In genomic region chr5:146109379-146109778, GRCh38 we compare ENCODE assay signal across 22 cellular contexts. TPM values are rescaled to one million over a fixed set of nuclear protein-coding genes. Genes with fewer than 3 reads are reported as not detected.
A peak's percentile ranks its signal among the peaks of the same experiment; 100 is the strongest.
DNase-seq lines count a peak whose midpoint lies in the region; ATAC-seq and TF ChIP-seq lines count a peak whose summit lies in the region.
"Had no signal": no experiment of that assay in that cellular context is flagged by ENCODE, and none has a peak within 500 bp of the region (broad histone marks: within the 10 kb centered on the region; RNA-seq: fewer than 3 reads in every experiment).

No MANE protein-coding gene starts in this region.

- CTCF ChIA-PET in CD8-positive, alpha-beta memory T cell (lab: Charles Lee), result no interaction called here

- no peaks in the 10 kb centered on the region for H3K4me1 ChIP-seq in CD8-positive, alpha-beta memory T cell (ENCODE audit: insufficient read depth, low read length)
- H3K4me1 ChIP-seq in RWPE2 (ENCODE audit: insufficient read depth, poor library complexity, severe bottlenecking), result no peaks in the 10 kb centered on the region

- no peaks in the 10 kb centered on the region for H3K4me1 Mint-ChIP-seq in CD8-positive, alpha-beta memory T cell
- H3K4me1 Mint-ChIP-seq in nephron (peaks cover 6% of the 10 kb centered on the region), natural killer cell (no peaks in the 10 kb centered on the region)

- peaks cover 7 to 25% (median 8%) of the 10 kb centered on the region in 3 donors for H3K36me3 Mint-ChIP-seq in CD8-positive, alpha-beta memory T cell
- H3K36me3 Mint-ChIP-seq in nephron (ENCODE audit: low read depth) (peaks cover 30% of the 10 kb centered on the region), natural killer cell (no peaks in the 10 kb centered on the region)

- no peak overlapping the region for H3K4me3 Mint-ChIP-seq in CD8-positive, alpha-beta memory T cell
- H3K4me3 Mint-ChIP-seq in nephron (no peak overlapping the region), natural killer cell (no peak overlapping the region)
- H3K4me3 Mint-ChIP-seq: CD4-positive, CD25-positive, alpha-beta regulatory T cell had no signal

- no peaks in the 10 kb centered on the region for H3K36me3 ChIP-seq in CD8-positive, alpha-beta memory T cell (ENCODE audit: insufficient read depth, low read length)
- peaks cover 35% of the 10 kb centered on the region for H3K36me3 ChIP-seq in RWPE2 (ENCODE audit: low read depth)

- POLR2A ChIA-PET in CD8-positive, alpha-beta memory T cell (lab: Charles Lee), result no interaction called here

- H3K27me3 ChIP-seq in CD8-positive, alpha-beta memory T cell (ENCODE audit: insufficient read depth, low read length, poor library complexity, severe bottlenecking), result no peaks in the 10 kb centered on the region
- no peaks in the 10 kb centered on the region for H3K27me3 ChIP-seq in RWPE2 (ENCODE audit: insufficient read depth, poor library complexity, severe bottlenecking)

- H3K27me3 Mint-ChIP-seq in CD8-positive, alpha-beta memory T cell, result no peaks in the 10 kb centered on the region
- no peaks in the 10 kb centered on the region for H3K27me3 Mint-ChIP-seq in nephron (ENCODE audit: low read depth)
- no peaks in the 10 kb centered on the region for H3K27me3 Mint-ChIP-seq in natural killer cell (ENCODE audit: low read depth in 2 of 2)
- H3K27me3 Mint-ChIP-seq: CD4-positive, CD25-positive, alpha-beta regulatory T cell had no signal

- intact Hi-C loops in natural killer cell (cut with micrococcal nuclease), result no loop called here

- TF ChIP-seq CTCF in NB4 (IDR thresholded peaks at IDR 0.05; ENCODE audit: low read depth, low read length), result no peak
- TF ChIP-seq CTCF in RWPE2 (IDR thresholded peaks at IDR 0.05; ENCODE audit: poor library complexity, severe bottlenecking), result no peak
- TF ChIP-seq CTCF in nephron (IDR thresholded peaks at IDR 0.05; ENCODE audit: unreplicated experiment in 3 of 3), result no peak
- TF ChIP-seq CTCF in natural killer cell (IDR thresholded peaks at IDR 0.05), result no peak

- no peak for DNase-seq in CD8-positive, alpha-beta memory T cell
- peak; percentile 4 for DNase-seq in NB4 (ENCODE audit: low read depth)
- DNase-seq in RWPE2 (ENCODE audit: low spot score), result no peak
- no peak for DNase-seq in COR-L47 (lab: John Stamatoyannopoulos, UW)
- no peak for DNase-seq in NCI-H128 (lab: John Stamatoyannopoulos, UW; ENCODE audit: unreplicated experiment)
- DNase-seq in natural killer cell, result no peak
- DNase-seq: CD4-positive, CD25-positive, alpha-beta regulatory T cell; HCEC 1CT; IMR-90; NCI-H1105; NCI-H146; NCI-H1930; NCI-H2107; NCI-H526; SHP77 treated with DMSO at 0.1 percent for 48 hours had no signal

- ATAC-seq in RWPE2 (ENCODE audit: low read depth) (0 out of 3 replicates have a peak, but pooled peaks have one; percentile 42), natural killer cell (no peak)
- ATAC-seq: Panc1 had no signal

- no peak for TF ChIP-seq POLR2A in NB4 (IDR thresholded peaks at IDR 0.05; ENCODE audit: extremely low read depth, insufficient read length)

- H3K4me3 ChIP-seq in CD8-positive, alpha-beta memory T cell (ENCODE audit: low read length), result no peak overlapping the region
- H3K4me3 ChIP-seq in NB4 (ENCODE audit: low read depth, low read length) (no peak overlapping the region), RWPE2 (ENCODE audit: severe bottlenecking) (no peak overlapping the region)
- H3K4me3 ChIP-seq: SK-N-MC had no signal

- no peaks in the 10 kb centered on the region for H3K9me3 Mint-ChIP-seq in CD8-positive, alpha-beta memory T cell
- H3K9me3 Mint-ChIP-seq in nephron (no peaks in the 10 kb centered on the region), natural killer cell (no peaks in the 10 kb centered on the region)
- H3K9me3 Mint-ChIP-seq: CD4-positive, CD25-positive, alpha-beta regulatory T cell had no signal

- no peaks in the 10 kb centered on the region for H3K9me3 ChIP-seq in CD8-positive, alpha-beta memory T cell (ENCODE audit: low read length)
- H3K9me3 ChIP-seq in RWPE2 (ENCODE audit: severe bottlenecking), result no peaks in the 10 kb centered on the region

- H3K27ac Mint-ChIP-seq in CD8-positive, alpha-beta memory T cell, result peak overlapping the region in 5 of 8 donors; percentile 6 to 36 (median 22)
- H3K27ac Mint-ChIP-seq in nephron, result peak overlapping the region; percentile 13 to 29 (median 27)
- H3K27ac Mint-ChIP-seq in natural killer cell, result no peak overlapping the region

- H3K27ac ChIP-seq in CD8-positive, alpha-beta memory T cell (ENCODE audit: low read depth, low read length), result no peak overlapping the region
- no peak overlapping the region for H3K27ac ChIP-seq in RWPE2 (ENCODE audit: poor library complexity, severe bottlenecking)
- H3K27ac ChIP-seq: KMS-11, RWPE1 had no signal

RNA-seq across cellular contexts. Expression of gene PLAC8L1, which starts 4.0 kb away (rescaled TPM):
- under 1 TPM; 0.53 to 0.96 TPM for total RNA-seq in CD8-positive, alpha-beta memory T cell
- polyA plus RNA-seq in CD8-positive, alpha-beta memory T cell, result not detected
- under 1 TPM in 1 of 3 donors, not detected in 2; 0.45 TPM for total RNA-seq in natural killer cell
- total RNA-seq: A172, H1, IMR-90 had no signal
- polyA plus RNA-seq: CD4-positive, CD25-positive, alpha-beta regulatory T cell had no signal

Comparison
In these comparisons a context has a peak if more than half of its experiments do, and no peak if none do; other contexts are left out.
1. H3K27ac Mint-ChIP-seq: peak in CD8-positive, alpha-beta memory T cell (5 of 8) and nephron (3 of 3); none in natural killer cell (0 of 2).